In the genomic region with DNA sequence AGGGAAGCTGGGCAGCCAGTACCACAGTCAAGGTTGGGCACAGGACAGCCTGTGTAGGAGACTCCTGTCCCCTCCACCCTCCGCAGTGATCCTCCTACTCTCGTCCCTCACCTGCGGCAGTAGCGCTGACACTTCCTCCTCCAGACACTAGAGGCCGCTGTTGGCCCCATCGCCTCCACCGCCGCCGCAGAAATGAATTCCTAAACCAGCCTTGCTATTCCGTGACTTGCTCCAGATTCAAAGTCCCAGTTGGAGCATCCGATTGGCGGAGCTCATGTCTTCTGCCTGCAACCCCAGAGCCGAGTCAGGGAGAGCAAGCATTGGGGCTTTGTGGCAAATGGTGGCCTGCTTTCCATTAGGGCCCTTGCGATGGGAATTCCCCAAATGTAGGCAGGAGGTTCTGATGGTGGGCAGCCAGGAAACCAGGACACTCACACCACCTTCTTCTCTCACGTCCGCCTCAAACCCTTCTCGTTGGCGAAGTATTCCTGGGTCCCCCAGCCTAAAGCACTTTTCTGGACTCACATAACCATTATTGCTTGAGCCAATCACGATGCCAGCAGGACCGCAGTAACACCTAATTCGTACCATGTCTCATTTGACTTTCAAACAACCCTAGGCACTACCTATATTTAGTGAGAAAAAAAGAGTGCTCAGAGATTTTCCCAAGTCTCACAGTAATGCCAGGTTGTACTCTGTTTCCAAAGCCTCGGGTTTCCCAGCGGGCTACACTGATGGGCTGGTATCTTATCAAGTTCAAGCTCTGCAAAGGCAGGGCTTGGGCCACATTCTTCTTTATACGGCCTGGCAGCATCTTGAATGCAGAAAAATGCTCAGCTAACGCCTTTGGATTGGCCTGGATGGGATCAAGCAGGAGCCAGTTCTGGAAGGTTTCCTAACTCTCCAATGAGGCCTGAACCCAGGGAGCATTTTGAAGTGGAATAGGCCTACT, we compare ENCODE assay signal across 9 cellular contexts. TPM values are rescaled to one million over a fixed set of nuclear protein-coding genes. Genes with fewer than 3 reads are reported as not detected.
DNase-seq lines count a peak whose midpoint lies in the region; ATAC-seq and TF ChIP-seq lines count a peak whose summit lies in the region.
"Had no signal": no experiment of that assay in that cellular context is flagged by ENCODE, and none has a peak within 500 bp of the region (broad histone marks: within the 10 kb centered on the region; RNA-seq: fewer than 3 reads in every experiment).

No MANE protein-coding gene starts in this region.

- H3K9me3 Mint-ChIP-seq in activated naive CD8-positive, alpha-beta T cell (ENCODE audit: low read depth): no peaks in the 10 kb centered on the region
- H3K9me3 Mint-ChIP-seq in type B pancreatic cell: no peaks in the 10 kb centered on the region

- intact Hi-C loops in Right ventricle myocardium superior (cut with DNase I): loop anchor here (2.0 kb wide), 1 partner anchor 17 kb away; no protein-coding TSS in a partner anchor

- H3K18ac ChIP-seq in trophoblast cell (ENCODE audit: low read length): no peak overlapping the region

- CTCF ChIA-PET in SK-N-SH (lab: Yijun Ruan, JAX): interaction anchor here (0.5 to 15.4 kb wide), 45 partner anchors 9 to 390 kb away, joined by 3 to 312 read pairs (median 5); a partner anchor contains a TSS

- peak; percentile 73 for TF ChIP-seq RAD21 in SK-N-SH (IDR thresholded peaks at IDR 0.05; ENCODE audit: low read length)

- H3K36me3 Mint-ChIP-seq in activated naive CD8-positive, alpha-beta T cell: no peaks in the 10 kb centered on the region
- peaks cover 3% of the 10 kb centered on the region for H3K36me3 Mint-ChIP-seq in type B pancreatic cell

- peak overlapping the region; percentile 22 for H4K12ac ChIP-seq in trophoblast cell (ENCODE audit: low read depth, low read length)

- H3K27ac ChIP-seq in MM.1S (ENCODE audit: low read length) (peak overlapping the region; percentile 88), SK-N-SH (ENCODE audit: low read depth in 2 of 2, low read length in 1 of 2) (peak overlapping the region; percentile 88 to 91; a peak in 3 of 4 replicates), trophoblast cell (ENCODE audit: low read depth, low read length) (peak overlapping the region; percentile 70)

- H3K4me3 ChIP-seq in MM.1S (ENCODE audit: low read length) (peak overlapping the region; percentile 62), SK-N-SH (ENCODE audit: low read depth in 2 of 2, low read length in 1 of 2) (peak overlapping the region in 1 of 2 experiments; percentile 21; a peak in 3 of 4 replicates), trophoblast cell (ENCODE audit: low read depth, low read length) (no peak overlapping the region)

- TF ChIP-seq CTCF in MM.1S (IDR thresholded peaks at IDR 0.05; ENCODE audit: low read length) (peak; percentile 98), SK-N-SH (IDR thresholded peaks at IDR 0.05) (peak; percentile 94), type B pancreatic cell (conservative IDR thresholded peaks at IDR 0.05) (peak; percentile 95)

- peak overlapping the region; percentile 5 for H2AK5ac ChIP-seq in trophoblast cell (ENCODE audit: low read length)

- H2BK12ac ChIP-seq in trophoblast cell (ENCODE audit: low read length): peak overlapping the region; percentile 19

- ATAC-seq in GM19395 (IDR thresholded peaks at IDR 0.05; ENCODE audit: unreplicated experiment) (peak; percentile 31), Right ventricle myocardium superior (ENCODE audit: poor library complexity) (peak; percentile 51)

- H3K27ac Mint-ChIP-seq in activated naive CD8-positive, alpha-beta T cell: peak overlapping the region; percentile 98
- peak overlapping the region; percentile 97 for H3K27ac Mint-ChIP-seq in type B pancreatic cell

- H3K79me2 ChIP-seq in MM.1S (ENCODE audit: low read length): peaks cover 10% of the 10 kb centered on the region
- H3K79me2 ChIP-seq in SK-N-SH (ENCODE audit: insufficient read depth): peaks cover 9% of the 10 kb centered on the region; the same call in 1 of the 2 replicates
- peaks cover 8% of the 10 kb centered on the region for H3K79me2 ChIP-seq in trophoblast cell (ENCODE audit: control insufficient read depth, insufficient read depth, low read length, poor library complexity)

- H3K9me3 ChIP-seq in MM.1S (replicated peaks; ENCODE audit: insufficient read depth, low read length) (no peaks in the 10 kb centered on the region), SK-N-SH (no peaks in the 10 kb centered on the region), trophoblast cell (ENCODE audit: insufficient read depth, low read depth, low read length) (no peaks in the 10 kb centered on the region)

- H2BK120ac ChIP-seq in trophoblast cell (ENCODE audit: insufficient read depth, low read length, poor library complexity): peak overlapping the region; percentile 52

- H3K23ac ChIP-seq in trophoblast cell (ENCODE audit: low read length): no peak overlapping the region

- H3K4me1 ChIP-seq in MM.1S (ENCODE audit: low read length) (peaks cover 21% of the 10 kb centered on the region), SK-N-SH (ENCODE audit: control insufficient read depth in 1 of 2, insufficient read depth in 2 of 2, low read depth in 1 of 2, low read length in 1 of 2) (peaks cover 24 to 27% of the 10 kb centered on the region in 2 experiments), trophoblast cell (ENCODE audit: control insufficient read depth in 1 of 2, insufficient read depth in 2 of 2, low read length in 2 of 2) (peaks cover 23 to 28% of the 10 kb centered on the region in 2 experiments)

- peaks cover 15% of the 10 kb centered on the region for H3F3A ChIP-seq in MM.1S (ENCODE audit: insufficient read depth, low read length)
- H3F3A ChIP-seq in SK-N-SH (replicated peaks; ENCODE audit: insufficient read depth): peaks cover 18% of the 10 kb centered on the region

- peak overlapping the region; percentile 87 for H3K4me3 Mint-ChIP-seq in activated naive CD8-positive, alpha-beta T cell
- H3K4me3 Mint-ChIP-seq in type B pancreatic cell: peak overlapping the region; percentile 96

- H3K9ac ChIP-seq in MM.1S (ENCODE audit: low read length) (peak overlapping the region; percentile 78), SK-N-SH (peak overlapping the region; percentile 87), trophoblast cell (ENCODE audit: low read length) (no peak overlapping the region)

- H2AFZ ChIP-seq in MM.1S (ENCODE audit: low read length): peak overlapping the region; percentile 95
- peak overlapping the region; percentile 80; the same call in 1 of the 2 replicates for H2AFZ ChIP-seq in SK-N-SH (ENCODE audit: low read depth)
- H2AFZ ChIP-seq in trophoblast cell (ENCODE audit: insufficient read depth, low read length, poor library complexity): peak overlapping the region; percentile 13

- no peak for TF ChIP-seq EP300 in SK-N-SH (IDR thresholded peaks at IDR 0.05; ENCODE audit: borderline replicate concordance in 1 of 2, low read depth in 1 of 2, low read length in 1 of 2)

- DNase-seq in C1 segment of cervical spinal cord (lab: John Stamatoyannopoulos, UW) (peak in 12 of 14 donors; percentile 52 to 84 (median 76)), MM.1S (peak; percentile 75), SK-N-SH (peak; percentile 81), Right ventricle myocardium superior (peak; percentile 84), trophoblast cell (peak; percentile 74 to 94), type B pancreatic cell (ENCODE audit: extremely low spot score, unreplicated experiment) (peak; percentile 84)

- H3K27me3 Mint-ChIP-seq in activated naive CD8-positive, alpha-beta T cell: no peaks in the 10 kb centered on the region
- peaks cover 17% of the 10 kb centered on the region for H3K27me3 Mint-ChIP-seq in type B pancreatic cell

- H3K14ac ChIP-seq in trophoblast cell (ENCODE audit: low read length): peak overlapping the region; percentile 5

- H2BK5ac ChIP-seq in trophoblast cell (ENCODE audit: low read depth, low read length, poor library complexity): peak overlapping the region; percentile 11

- no peaks in the 10 kb centered on the region for H3K9me2 ChIP-seq in MM.1S (replicated peaks; ENCODE audit: insufficient read depth, low read length)
- no peaks in the 10 kb centered on the region for H3K9me2 ChIP-seq in SK-N-SH

- peak overlapping the region; percentile 49 for H4K91ac ChIP-seq in trophoblast cell (ENCODE audit: low read depth, low read length)

- no peaks in the 10 kb centered on the region for H3K27me3 ChIP-seq in MM.1S (replicated peaks; ENCODE audit: insufficient read depth, low read length)
- H3K27me3 ChIP-seq in SK-N-SH (ENCODE audit: insufficient read depth): no peaks in the 10 kb centered on the region
- no peaks in the 10 kb centered on the region for H3K27me3 ChIP-seq in trophoblast cell (ENCODE audit: insufficient read depth, low read length)

- H3K79me1 ChIP-seq in trophoblast cell (ENCODE audit: low read length): peaks cover 27% of the 10 kb centered on the region

- POLR2A ChIA-PET in SK-N-SH (lab: Yijun Ruan, JAX): interaction anchor here (1.0 to 1.6 kb wide), 7 partner anchors 8 to 111 kb away, joined by 3 to 6 read pairs (median 5); a partner anchor contains a TSS

- H4K20me1 ChIP-seq in MM.1S (ENCODE audit: insufficient read depth, low read length) (no peaks in the 10 kb centered on the region), SK-N-SH (ENCODE audit: insufficient read depth) (no peaks in the 10 kb centered on the region)

- H3K4me2 ChIP-seq in MM.1S (ENCODE audit: low read depth, low read length): peak overlapping the region; percentile 81
- peak overlapping the region; percentile 95 for H3K4me2 ChIP-seq in SK-N-SH
- peak overlapping the region; percentile 49 for H3K4me2 ChIP-seq in trophoblast cell (ENCODE audit: low read length)

- H3K4me1 Mint-ChIP-seq in activated naive CD8-positive, alpha-beta T cell (ENCODE audit: low read depth): peaks cover 41% of the 10 kb centered on the region
- peaks cover 15% of the 10 kb centered on the region for H3K4me1 Mint-ChIP-seq in type B pancreatic cell (ENCODE audit: unreplicated experiment)

- peak overlapping the region; percentile 58 for H4K8ac ChIP-seq in trophoblast cell (ENCODE audit: low read depth, low read length)

- H3K4ac ChIP-seq in trophoblast cell (ENCODE audit: low read depth, low read length): no peak overlapping the region

- 43% methylated on average over 22 of the region's 25 CpGs for WGBS in SK-N-SH (ENCODE audit: low lambda C conversion rate)
- WGBS in trophoblast cell (ENCODE audit: extremely low coverage, insufficient coverage, insufficient read length): no CpG with 5 or more reads among the region's 25 CpGs

- H3K36me3 ChIP-seq in MM.1S (replicated peaks; ENCODE audit: insufficient read depth, low read length): no peaks in the 10 kb centered on the region
- H3K36me3 ChIP-seq in SK-N-SH (replicated peaks in 1 of 2; ENCODE audit: control insufficient read depth in 1 of 2, insufficient read depth in 2 of 2, low read length in 1 of 2): peaks cover 14 to 20% of the 10 kb centered on the region in 2 experiments
- H3K36me3 ChIP-seq in trophoblast cell (ENCODE audit: control insufficient read depth in 1 of 2, insufficient read depth in 2 of 2, low read length in 2 of 2): peaks cover 20% of the 10 kb centered on the region in 2 experiments

RNA-seq across cellular contexts. Expression of a gene that starts 1.2 kb away (rescaled TPM):
- 37.2 and 39.9 TPM in 2 replicates for polyA plus RNA-seq in SK-N-SH (2012; rRNA removed)
- 20.7 and 26.2 TPM in 2 replicates for polyA plus RNA-seq in SK-N-SH (2012; cell fraction: cytosol; rRNA removed)
- 78.9 and 81.0 TPM in 2 replicates for polyA plus RNA-seq in SK-N-SH (2012; cell fraction: nucleus; rRNA removed)
- total RNA-seq in Right ventricle myocardium superior (83.3 TPM), type B pancreatic cell (ENCODE audit: low replicate concordance) (68.5 and 109 TPM in 2 replicates)
- polyA plus RNA-seq in trophoblast cell (2013): 55.4 and 57.3 TPM in 2 replicates

RNA-seq across cellular contexts. Expression of a gene that starts 24.3 kb away (rescaled TPM):
- polyA plus RNA-seq in SK-N-SH (2012; rRNA removed): 4.8 and 6.2 TPM in 2 replicates
- polyA plus RNA-seq in SK-N-SH (2012; cell fraction: cytosol; rRNA removed): 1.9 and 3.1 TPM in 2 replicates
- 11.1 and 21.1 TPM in 2 replicates for polyA plus RNA-seq in SK-N-SH (2012; cell fraction: nucleus; rRNA removed)
- total RNA-seq in Right ventricle myocardium superior: 84.3 TPM
- polyA plus RNA-seq in trophoblast cell (2013): 6.6 and 6.9 TPM in 2 replicates
- total RNA-seq in type B pancreatic cell (ENCODE audit: low replicate concordance): 25.4 and 81.1 TPM in 2 replicates

RNA-seq across cellular contexts. Expression of a gene that starts 24.9 kb away (rescaled TPM):
- 0.03 TPM in 1 of 2 replicates, not detected in the other for polyA plus RNA-seq in SK-N-SH (2012; rRNA removed)
- not detected in 2 replicates for polyA plus RNA-seq in SK-N-SH (2012; cell fraction: cytosol; rRNA removed)
- polyA plus RNA-seq in SK-N-SH (2012; cell fraction: nucleus; rRNA removed): not detected in 2 replicates
- not detected for total RNA-seq in Right ventricle myocardium superior
- polyA plus RNA-seq in trophoblast cell (2013): not detected in 2 replicates
- not detected in 2 replicates for total RNA-seq in type B pancreatic cell (ENCODE audit: low replicate concordance)
- polyA plus RNA-seq: adipose tissue had no signal

RNA-seq across cellular contexts. Expression of a gene that starts 31.2 kb away (rescaled TPM):
- 7.4 and 9.5 TPM in 2 replicates for polyA plus RNA-seq in SK-N-SH (2012; rRNA removed)
- 3.9 and 6.3 TPM in 2 replicates for polyA plus RNA-seq in SK-N-SH (2012; cell fraction: cytosol; rRNA removed)
- 12.9 and 14.4 TPM in 2 replicates for polyA plus RNA-seq in SK-N-SH (2012; cell fraction: nucleus; rRNA removed)
- not detected for total RNA-seq in Right ventricle myocardium superior
- 2.3 and 3.4 TPM in 2 replicates for polyA plus RNA-seq in trophoblast cell (2013)
- 17.5 and 35.6 TPM in 2 replicates for total RNA-seq in type B pancreatic cell (ENCODE audit: low replicate concordance)

RNA-seq across cellular contexts. Expression of a gene that starts 32.7 kb away (rescaled TPM):
- polyA plus RNA-seq in SK-N-SH (2012; rRNA removed): 57.6 and 78.6 TPM in 2 replicates
- polyA plus RNA-seq in SK-N-SH (2012; cell fraction: cytosol; rRNA removed): 35.8 and 58.3 TPM in 2 replicates
- 44.7 and 69.1 TPM in 2 replicates for polyA plus RNA-seq in SK-N-SH (2012; cell fraction: nucleus; rRNA removed)
- total RNA-seq in Right ventricle myocardium superior (16.7 TPM), type B pancreatic cell (ENCODE audit: low replicate concordance) (34.2 and 37.5 TPM in 2 replicates)
- polyA plus RNA-seq in trophoblast cell (2013): 11.7 and 13.6 TPM in 2 replicates

Comparison
In these comparisons a context has a peak if more than half of its experiments do, and no peak if none do; other contexts are left out.
1. H2AFZ ChIP-seq: peak in every context shown above with its lines; median percentile 95 in MM.1S; 80 in SK-N-SH; 13 in trophoblast cell.